In genomic region chrX:154013614-154014360, GRCh38 we compare ENCODE assay signal across 8 cellular contexts. TPM values are rescaled to one million over a fixed set of nuclear protein-coding genes. Genes with fewer than 3 reads are reported as not detected.
DNase-seq lines count a peak whose midpoint lies in the region; ATAC-seq, FAIRE-seq and TF ChIP-seq lines count a peak whose summit lies in the region.

No MANE protein-coding gene starts in this region.

- intact Hi-C loops in right cardiac atrium (cut with DNase I): no loop called here

- H3K4me1 ChIP-seq in BLaER1: peaks cover 93% of the 10 kb centered on the region
- H3K4me1 ChIP-seq in Peyer's patch: no peaks in the 10 kb centered on the region
- peaks cover 4% of the 10 kb centered on the region for H3K4me1 ChIP-seq in adipocyte (ENCODE audit: control insufficient read depth, insufficient read depth, low read length)
- H3K4me1 ChIP-seq in right cardiac atrium (ENCODE audit: control insufficient read depth, insufficient read depth, low read length): no peaks in the 10 kb centered on the region

- H3K27ac ChIP-seq in BLaER1 (peak overlapping the region; percentile 63; the same call in 1 of the 2 replicates), Peyer's patch (peak overlapping the region in 2 of 4 donors; percentile 27 to 52), right cardiac atrium (ENCODE audit: low read length) (no peak overlapping the region)

- H3K4me2 ChIP-seq in BLaER1: peak overlapping the region; percentile 66

- ATAC-seq in right cardiac atrium (peak; percentile 61 to 71), HG02763 (IDR thresholded peaks at IDR 0.05; ENCODE audit: unreplicated experiment) (no peak)

- H3K9me3 ChIP-seq in BLaER1 (no peaks in the 10 kb centered on the region), Peyer's patch (no peaks in the 10 kb centered on the region), adipocyte (ENCODE audit: control insufficient read depth, low read length) (no peaks in the 10 kb centered on the region), right cardiac atrium (ENCODE audit: control insufficient read depth, low read length) (no peaks in the 10 kb centered on the region)

- peaks cover 90% of the 10 kb centered on the region for H4K20me1 ChIP-seq in BLaER1

- peaks cover 77% of the 10 kb centered on the region for H3K27me3 ChIP-seq in BLaER1
- no peaks in the 10 kb centered on the region for H3K27me3 ChIP-seq in Peyer's patch
- H3K27me3 ChIP-seq in adipocyte (replicated peaks; ENCODE audit: control insufficient read depth, insufficient read depth, low read length): no peaks in the 10 kb centered on the region
- no peaks in the 10 kb centered on the region for H3K27me3 ChIP-seq in right cardiac atrium (ENCODE audit: control insufficient read depth, insufficient read depth)

- H3K36me3 ChIP-seq in BLaER1: peaks cover 81% of the 10 kb centered on the region
- peaks cover 0 to 25% (median 0%) of the 10 kb centered on the region in 3 donors for H3K36me3 ChIP-seq in Peyer's patch
- H3K36me3 ChIP-seq in adipocyte (ENCODE audit: control insufficient read depth, insufficient read depth, low read length, severe bottlenecking): peaks cover 42% of the 10 kb centered on the region

- DNase-seq in GM19239 (ENCODE audit: insufficient read length, low spot score) (no peak), Peyer's patch (no peak), adipocyte (ENCODE audit: low read depth) (peak; percentile 66), right cardiac atrium (peak in 1 of 3 donors; percentile 63), COR-L47 (lab: John Stamatoyannopoulos, UW) (no peak)
- DNase-seq in stimulated activated CD4-positive, alpha-beta T cell treated with anti-CD3 and anti-CD28 coated beads, Interleukin-4, amount 100 ng/mL, for 1 hour: peak; percentile 56

- WGBS in right cardiac atrium: 40% methylated on average over 20 of the region's 20 CpGs

- H3K4me3 ChIP-seq in BLaER1 (no peak overlapping the region), Peyer's patch (no peak overlapping the region), adipocyte (ENCODE audit: low read length) (no peak overlapping the region), right cardiac atrium (ENCODE audit: low read length) (no peak overlapping the region)

- TF ChIP-seq POLR2A in Peyer's patch (IDR thresholded peaks at IDR 0.05): no peak

- H3K9ac ChIP-seq in BLaER1: peak overlapping the region; percentile 70
- no peak overlapping the region for H3K9ac ChIP-seq in adipocyte (ENCODE audit: low read length)

- FAIRE-seq in GM19239 (lab: Jason Lieb, UNC): peak; percentile 73

- peak; percentile 66 to 93 (median 76) for TF ChIP-seq CTCF in Peyer's patch (IDR thresholded peaks at IDR 0.05)

RNA-seq across cellular contexts. Expression of gene IRAK1, which starts 5.9 kb away (rescaled TPM):
- total RNA-seq in Peyer's patch (100 to 1,000 TPM; 111 to 150 (median 122) TPM), right cardiac atrium (10 to 100 TPM; 33.2 to 53.2 (median 43.0) TPM)
- 28.2 TPM for polyA plus RNA-seq in right cardiac atrium

RNA-seq across cellular contexts. Expression of gene TMEM187, which starts 41.2 kb away (rescaled TPM):
- total RNA-seq in Peyer's patch (10 to 100 TPM; 10.7 to 32.6 (median 12.8) TPM), right cardiac atrium (10 to 100 TPM in 2 of 4 donors, 1 to 10 TPM in 2; 7.6 to 11.9 (median 10.4) TPM)
- 6.8 TPM for polyA plus RNA-seq in right cardiac atrium

RNA-seq across cellular contexts. Expression of gene HCFC1, which starts 42.2 kb away (rescaled TPM):
- total RNA-seq in Peyer's patch: 10 to 100 TPM; 44.1 to 70.6 (median 55.6) TPM
- total RNA-seq in right cardiac atrium: 10 to 100 TPM; 26.9 to 41.4 (median 32.9) TPM
- 17.3 TPM for polyA plus RNA-seq in right cardiac atrium

Comparison
In these comparisons a context has a peak if more than half of its experiments do, and no peak if none do; other contexts are left out.
1. DNase-seq: peak in adipocyte (single experiment) and stimulated activated CD4-positive, alpha-beta T cell treated with anti-CD3 and anti-CD28 coated beads, Interleukin-4, amount 100 ng/mL, for 1 hour (single experiment); none in GM19239 (single experiment), Peyer's patch (0 of 3) and COR-L47 (single experiment).